Comparison of ENCODE assay signal across 8 cellular contexts in the genomic region with DNA sequence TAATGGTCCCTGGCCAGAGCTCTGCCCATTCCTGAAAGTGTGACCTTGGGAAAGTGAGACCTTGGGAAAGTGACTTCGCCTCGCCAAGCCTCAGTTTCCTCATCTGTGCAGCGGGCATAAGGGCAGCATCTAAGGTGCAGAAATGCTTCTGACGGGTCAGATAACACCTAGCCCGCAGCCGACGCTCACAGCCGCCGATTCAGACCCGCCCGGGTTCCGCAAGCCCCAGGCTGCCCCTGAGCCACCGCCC. TPM values are rescaled to one million over a fixed set of nuclear protein-coding genes. Genes with fewer than 3 reads are reported as not detected.
DNase-seq lines count a peak whose midpoint lies in the region; ATAC-seq lines count a peak whose summit lies in the region.

No MANE protein-coding gene starts in this region.

- peak overlapping the region; percentile 96 for H3K4me3 ChIP-seq in iPS-11a (ENCODE audit: low read depth, low read length)

- peaks cover 58% of the 10 kb centered on the region for H3K4me1 Mint-ChIP-seq in activated T-cell treated with anti-CD3 and anti-CD28 coated beads, Interleukin-2, amount 50 U/mL, for 72 hours (ENCODE audit: low read depth)
- peaks cover 68% of the 10 kb centered on the region for H3K4me1 Mint-ChIP-seq in stimulated activated naive CD8-positive, alpha-beta T cell treated with anti-CD3 and anti-CD28 coated beads, Interleukin-15, amount 100 ng/mL, for 72 hours

- H3K27ac Mint-ChIP-seq in activated T-cell treated with anti-CD3 and anti-CD28 coated beads, Interleukin-2, amount 50 U/mL, for 72 hours, result no peak overlapping the region
- peak overlapping the region in 1 of 2 donors; percentile 92 for H3K27ac Mint-ChIP-seq in stimulated activated naive CD8-positive, alpha-beta T cell treated with anti-CD3 and anti-CD28 coated beads, Interleukin-15, amount 100 ng/mL, for 72 hours

- H3K4me3 Mint-ChIP-seq in activated T-cell treated with anti-CD3 and anti-CD28 coated beads, Interleukin-2, amount 50 U/mL, for 72 hours, result peak overlapping the region; percentile 86 to 89
- H3K4me3 Mint-ChIP-seq in stimulated activated naive CD8-positive, alpha-beta T cell treated with anti-CD3 and anti-CD28 coated beads, Interleukin-15, amount 100 ng/mL, for 72 hours, result peak overlapping the region; percentile 80 to 84

- ATAC-seq in HG02798 (IDR thresholded peaks at IDR 0.05; ENCODE audit: poor library complexity, unreplicated experiment) (peak; percentile 17), HG02885 (IDR thresholded peaks at IDR 0.05; ENCODE audit: poor library complexity, unreplicated experiment) (no peak)
- ATAC-seq in activated T-cell treated with anti-CD3 and anti-CD28 coated beads, Interleukin-2, amount 50 U/mL, for 72 hours (replicated peaks in 1 of 2), result peak; percentile 14 to 23
- ATAC-seq in stimulated activated naive CD8-positive, alpha-beta T cell treated with anti-CD3 and anti-CD28 coated beads, Interleukin-15, amount 100 ng/mL, for 72 hours, result peak; percentile 36

- H3K36me3 Mint-ChIP-seq in activated T-cell treated with anti-CD3 and anti-CD28 coated beads, Interleukin-2, amount 50 U/mL, for 72 hours (ENCODE audit: insufficient read depth in 2 of 2), result peaks cover 5 to 6% of the 10 kb centered on the region in 2 donors

- DNase-seq in GM03348 (ENCODE audit: low spot score), result peak; percentile 41
- no peak for DNase-seq in activated T-cell treated with anti-CD3 and anti-CD28 coated beads, Interleukin-2, amount 50 U/mL, for 72 hours
- no peak for DNase-seq in stimulated activated naive CD8-positive, alpha-beta T cell treated with anti-CD3 and anti-CD28 coated beads, Interleukin-15, amount 100 ng/mL, for 72 hours
- DNase-seq in activated gamma-delta T cell treated with Interleukin-2 at 50 U/mL for 16 hours, result no peak
- DNase-seq in NCI-H2029 treated with DMSO at 0.1 percent for 48 hours (lab: John Stamatoyannopoulos, UW), result no peak

- H3K9me3 Mint-ChIP-seq in activated T-cell treated with anti-CD3 and anti-CD28 coated beads, Interleukin-2, amount 50 U/mL, for 72 hours, result no peaks in the 10 kb centered on the region
- H3K9me3 Mint-ChIP-seq in stimulated activated naive CD8-positive, alpha-beta T cell treated with anti-CD3 and anti-CD28 coated beads, Interleukin-15, amount 100 ng/mL, for 72 hours, result peaks cover 0 to 10% of the 10 kb centered on the region in 2 donors

- no peaks in the 10 kb centered on the region for H3K27me3 Mint-ChIP-seq in activated T-cell treated with anti-CD3 and anti-CD28 coated beads, Interleukin-2, amount 50 U/mL, for 72 hours (ENCODE audit: low read depth)
- no peaks in the 10 kb centered on the region for H3K27me3 Mint-ChIP-seq in stimulated activated naive CD8-positive, alpha-beta T cell treated with anti-CD3 and anti-CD28 coated beads, Interleukin-15, amount 100 ng/mL, for 72 hours

RNA-seq across cellular contexts. Expression of a gene that starts 0.5 kb away (rescaled TPM):
- 100 to 1,000 TPM; 228 to 278 TPM for total RNA-seq in activated T-cell treated with anti-CD3 and anti-CD28 coated beads, Interleukin-2, amount 50 U/mL, for 72 hours
